ENCODE assay signal across 8 cellular contexts in genomic region chr5:87266914-87267573, GRCh38. TPM values are rescaled to one million over a fixed set of nuclear protein-coding genes. Genes with fewer than 3 reads are reported as not detected.
DNase-seq lines count a peak whose midpoint lies in the region; ATAC-seq and TF ChIP-seq lines count a peak whose summit lies in the region.

No MANE protein-coding gene starts in this region.

- H3K4me3 ChIP-seq in KMS-11 (IDR thresholded peaks at IDR 0.05; ENCODE audit: insufficient read depth, low read depth, low read length) (no peak overlapping the region), muscle layer of duodenum (ENCODE audit: low read depth in 1 of 2, low read length in 2 of 2) (peak overlapping the region; percentile 98 to 99)

- ATAC-seq in GM18498 (IDR thresholded peaks at IDR 0.05; ENCODE audit: unreplicated experiment) = peak; percentile 41
- peak; percentile 10 for ATAC-seq in GM21619 (IDR thresholded peaks at IDR 0.05; ENCODE audit: unreplicated experiment)
- no peak for ATAC-seq in esophagus mucosa

- H3K36me3 ChIP-seq in KMS-11 (ENCODE audit: insufficient read depth) (no peaks in the 10 kb centered on the region), muscle layer of duodenum (ENCODE audit: control insufficient read depth in 1 of 2, insufficient read depth in 2 of 2, low read length in 2 of 2) (no peaks in the 10 kb centered on the region)

- H3K27ac ChIP-seq in KMS-11 (peak overlapping the region; percentile 88), cingulate gyrus (ENCODE audit: low read depth, low read length) (peak overlapping the region; percentile 92), muscle layer of duodenum (ENCODE audit: low read length) (peak overlapping the region; percentile 88)

- DNase-seq in SIG-M5 treated with dmso at 0.1 percent for 504 hours (lab: John Stamatoyannopoulos, UW; ENCODE audit: unreplicated experiment) (no peak), NCI-H226 (no peak)

- peaks cover 34% of the 10 kb centered on the region for H3K79me2 ChIP-seq in KMS-11 (ENCODE audit: insufficient read depth, low read depth)

- H3K27me3 ChIP-seq in KMS-11 (ENCODE audit: insufficient read depth, low read depth) (no peaks in the 10 kb centered on the region), muscle layer of duodenum (ENCODE audit: low read depth, low read length) (no peaks in the 10 kb centered on the region)

- H3K9ac ChIP-seq in KMS-11 = peak overlapping the region; percentile 79

- H3K4me1 ChIP-seq in KMS-11 (ENCODE audit: low read depth, poor library complexity, severe bottlenecking) (peaks cover 24% of the 10 kb centered on the region), muscle layer of duodenum (ENCODE audit: control insufficient read depth in 1 of 2, insufficient read depth in 2 of 2, low read length in 2 of 2) (peaks cover 4 to 25% of the 10 kb centered on the region in 2 donors)

- no peak for TF ChIP-seq CTCF in KMS-11 (conservative IDR thresholded peaks at IDR 0.05; ENCODE audit: low read depth, low read length)

- peak overlapping the region; percentile 88 for H2AFZ ChIP-seq in KMS-11 (ENCODE audit: low read depth)

- H3K9me3 ChIP-seq in muscle layer of duodenum (ENCODE audit: control insufficient read depth in 1 of 2, low read length in 2 of 2) = no peaks in the 10 kb centered on the region

- H4K20me1 ChIP-seq in KMS-11 (ENCODE audit: insufficient read depth) = no peaks in the 10 kb centered on the region

- peak overlapping the region; percentile 56 for H3K4me2 ChIP-seq in KMS-11

RNA-seq across cellular contexts. Expression of gene RASA1, which starts 0.6 kb away (rescaled TPM):
- 18.4 TPM for total RNA-seq in esophagus mucosa
